In genomic region chr11:128432926-128433325, GRCh38 we compare ENCODE assay signal across 34 cellular contexts.
"Had no signal": no experiment of that assay in that cellular context is flagged by ENCODE, and none has a peak within 500 bp of the region (broad histone marks: within the 10 kb centered on the region; RNA-seq: fewer than 3 reads in every experiment).

No MANE protein-coding gene starts in this region.

- H3K4me3 Mint-ChIP-seq: activated B cell treated with CpG ODN at 0.5 μM for 24 hours; activated CD4-positive, alpha-beta memory T cell treated with anti-CD3 and anti-CD28 coated beads for 36 hours; activated CD4-positive, alpha-beta T cell treated with anti-CD3 and anti-CD28 coated beads, Interleukin-2, amount 10 ng/mL, durations not matched to agents 24 days and 14 days; activated CD8-positive, alpha-beta T cell treated with anti-CD3 and anti-CD28 coated beads for 36 hours; activated naive CD4-positive, alpha-beta T cell treated with anti-CD3 and anti-CD28 coated beads for 36 hours; activated naive CD8-positive, alpha-beta T cell treated with anti-CD3 and anti-CD28 coated beads for 36 hours; activated T-cell treated with anti-CD3 and anti-CD28 coated beads, Interleukin-2, amount 50 U/mL, for 4 hours; activated T-cell treated with anti-CD3 and anti-CD28 coated beads, Interleukin-2, amount 50 U/mL, for 72 hours; activated T-helper 1 cell treated with anti-CD3 and anti-CD28 coated beads, Interleukin-12 subunit alpha, Interleukin-12 subunit beta, Interleukin-2, Interleukin-4 antibody, amounts not matched to agents 30 ng/mL and 10 ng/mL and 1 ng/mL, durations not matched to agents 14 hours and 24 hours and 36 hours; activated T-helper 17 cell treated with anti-CD3 and anti-CD28 coated beads, Interleukin-2, amount 50 U/mL, for 72 hours; T-cell had no signal

- H3K27ac ChIP-seq: adrenal gland, body of pancreas, brain microvascular endothelial cell, breast epithelium, VCaP had no signal

- H3K4me3 ChIP-seq: adrenal gland, body of pancreas, breast epithelium had no signal

- H3K36me3 Mint-ChIP-seq: activated CD4-positive, alpha-beta memory T cell treated with anti-CD3 and anti-CD28 coated beads for 36 hours; activated naive CD8-positive, alpha-beta T cell treated with anti-CD3 and anti-CD28 coated beads for 36 hours; T-cell had no signal

- H3K36me3 ChIP-seq: adrenal gland, brain microvascular endothelial cell, breast epithelium had no signal

- H3K27me3 ChIP-seq: adrenal gland, body of pancreas, brain microvascular endothelial cell, breast epithelium had no signal

- H3K4me1 Mint-ChIP-seq: activated T-helper 17 cell treated with anti-CD3 and anti-CD28 coated beads, Interleukin-2, amount 50 U/mL, for 72 hours had no signal

- H3K27ac Mint-ChIP-seq: activated B cell treated with CpG ODN at 0.5 μM for 24 hours; activated CD4-positive, alpha-beta memory T cell treated with anti-CD3 and anti-CD28 coated beads for 36 hours; activated CD4-positive, alpha-beta T cell treated with anti-CD3 and anti-CD28 coated beads, Interleukin-2, amount 10 ng/mL, durations not matched to agents 24 days and 14 days; activated CD8-positive, alpha-beta T cell treated with anti-CD3 and anti-CD28 coated beads for 36 hours; activated naive CD4-positive, alpha-beta T cell treated with anti-CD3 and anti-CD28 coated beads for 36 hours; activated naive CD4-positive, alpha-beta T cell treated with anti-CD3 and anti-CD28 coated beads, Interleukin-2, amount 50 U/mL, for 72 hours; activated naive CD8-positive, alpha-beta T cell treated with anti-CD3 and anti-CD28 coated beads for 36 hours; activated T-cell treated with anti-CD3 and anti-CD28 coated beads, Interleukin-2, amount 50 U/mL, for 72 hours; activated T-helper 1 cell treated with anti-CD3 and anti-CD28 coated beads, Interleukin-12 subunit alpha, Interleukin-12 subunit beta, Interleukin-2, Interleukin-4 antibody, amounts not matched to agents 30 ng/mL and 10 ng/mL and 1 ng/mL, durations not matched to agents 14 hours and 24 hours and 36 hours; activated T-helper 17 cell treated with anti-CD3 and anti-CD28 coated beads, Interleukin-2, amount 50 U/mL, for 72 hours; T-cell had no signal

- DNase-seq: activated B cell treated with CpG ODN at 0.5 μM for 24 hours; activated CD4-positive, alpha-beta memory T cell treated with anti-CD3 and anti-CD28 coated beads for 36 hours; activated CD4-positive, alpha-beta T cell treated with anti-CD3 and anti-CD28 coated beads for 4 hours; activated CD4-positive, alpha-beta T cell treated with anti-CD3 and anti-CD28 coated beads, Interleukin-2, amount 10 ng/mL, durations not matched to agents 24 days and 14 days; activated CD4-positive, alpha-beta T cell treated with anti-CD3 and anti-CD28 coated beads, Interleukin-2, amount 50 U/mL, for 1 hour; activated CD4-positive, alpha-beta T cell treated with anti-CD3 and anti-CD28 coated beads, Interleukin-2, amount 50 U/mL, for 4 hours; activated CD4-positive, CD25-positive, alpha-beta regulatory T cell treated with anti-CD3 and anti-CD28 coated beads, Interleukin-2, amount 50 U/mL, for 72 hours; activated CD8-positive, alpha-beta memory T cell treated with anti-CD3 and anti-CD28 coated beads, Interleukin-2, amount 50 U/mL, for 4 hours; activated CD8-positive, alpha-beta T cell treated with anti-CD3 and anti-CD28 coated beads for 36 hours; activated effector memory CD4-positive, alpha-beta T cell treated with anti-CD3 and anti-CD28 coated beads, Interleukin-2, amount 50 U/mL, for 16 hours; activated gamma-delta T cell treated with Interleukin-2 at 50 U/mL for 16 hours; activated naive CD4-positive, alpha-beta T cell; activated naive CD4-positive, alpha-beta T cell treated with anti-CD3 and anti-CD28 coated beads for 36 hours; activated naive CD4-positive, alpha-beta T cell treated with anti-CD3 and anti-CD28 coated beads, Interleukin-2, amount 50 U/mL, for 16 hours; activated naive CD8-positive, alpha-beta T cell treated with anti-CD3 and anti-CD28 coated beads for 36 hours; activated T-cell treated with anti-CD3 and anti-CD28 coated beads for 4 hours; activated T-cell treated with anti-CD3 and anti-CD28 coated beads, Interleukin-2, amount 50 U/mL, for 1 hour; activated T-cell treated with anti-CD3 and anti-CD28 coated beads, Interleukin-2, amount 50 U/mL, for 4 hours; activated T-cell treated with anti-CD3 and anti-CD28 coated beads, Interleukin-2, amount 50 U/mL, for 72 hours; adrenal gland; amniotic stem cell; aorta; body of pancreas; brain microvascular endothelial cell; central memory CD4-positive, alpha-beta T cell; T-cell; T-helper 9 cell had no signal

- FAIRE-seq: astrocyte, TTC549 had no signal

- H3K9me3 ChIP-seq: adrenal gland, body of pancreas, breast epithelium had no signal

- H3K4me1 ChIP-seq: body of pancreas, breast epithelium had no signal

- H3K27me3 Mint-ChIP-seq: activated B cell treated with CpG ODN at 0.5 μM for 24 hours; activated CD4-positive, alpha-beta memory T cell treated with anti-CD3 and anti-CD28 coated beads for 36 hours; activated CD4-positive, alpha-beta T cell treated with anti-CD3 and anti-CD28 coated beads, Interleukin-2, amount 10 ng/mL, durations not matched to agents 24 days and 14 days; activated CD8-positive, alpha-beta T cell treated with anti-CD3 and anti-CD28 coated beads for 36 hours; activated naive CD8-positive, alpha-beta T cell treated with anti-CD3 and anti-CD28 coated beads for 36 hours; activated T-helper 17 cell treated with anti-CD3 and anti-CD28 coated beads, Interleukin-2, amount 50 U/mL, for 72 hours; T-cell had no signal

- ATAC-seq: activated CD8-positive, alpha-beta T cell treated with anti-CD3 and anti-CD28 coated beads for 36 hours; activated naive CD4-positive, alpha-beta T cell treated with anti-CD3 and anti-CD28 coated beads, Interleukin-2, amount 50 U/mL, for 72 hours; activated T-cell treated with anti-CD3 and anti-CD28 coated beads, Interleukin-2, amount 50 U/mL, for 4 hours; activated T-cell treated with anti-CD3 and anti-CD28 coated beads, Interleukin-2, amount 50 U/mL, for 72 hours; activated T-helper 17 cell treated with anti-CD3 and anti-CD28 coated beads, Interleukin-2, amount 50 U/mL, for 72 hours; body of pancreas; T-cell had no signal
